ENCODE assay signal across 15 cellular contexts in genomic region chr11:113496026-113496651, GRCh38. TPM values are rescaled to one million over a fixed set of nuclear protein-coding genes. Genes with fewer than 3 reads are reported as not detected.
A peak's percentile ranks its signal among the peaks of the same experiment; 100 is the strongest.
DNase-seq lines count a peak whose midpoint lies in the region; ATAC-seq and TF ChIP-seq lines count a peak whose summit lies in the region.
"Had no signal": no experiment of that assay in that cellular context is flagged by ENCODE, and none has a peak within 500 bp of the region (broad histone marks: within the 10 kb centered on the region; RNA-seq: fewer than 3 reads in every experiment).

No MANE protein-coding gene starts in this region.

- H3K4me3 ChIP-seq in coronary artery = no peak overlapping the region
- H3K4me3 ChIP-seq: GM23248, HAP-1 had no signal

- no peak overlapping the region for H3K4me3 Mint-ChIP-seq in natural killer cell treated with Interleukin-12 subunit alpha and Interleukin-12 subunit beta and Interleukin-15 and Interleukin-18, amount 100 ng/mL, for 72 hours
- H3K4me3 Mint-ChIP-seq in natural killer cell = no peak overlapping the region
- no peak overlapping the region for H3K4me3 Mint-ChIP-seq in stimulated activated effector memory CD8-positive, alpha-beta T cell treated with anti-CD3 and anti-CD28 coated beads, Interleukin-12 subunit alpha, Interleukin-12 subunit beta, amount 100 ng/mL, for 72 hours
- H3K4me3 Mint-ChIP-seq: CD4-positive, CD25-positive, alpha-beta regulatory T cell; CD8-positive, alpha-beta memory T cell had no signal

- H3K27ac ChIP-seq in coronary artery = no peak overlapping the region
- H3K27ac ChIP-seq: GM23248 had no signal

- no peaks in the 10 kb centered on the region for H3K9me3 Mint-ChIP-seq in natural killer cell treated with Interleukin-12 subunit alpha and Interleukin-12 subunit beta and Interleukin-15 and Interleukin-18, amount 100 ng/mL, for 72 hours
- H3K9me3 Mint-ChIP-seq in natural killer cell = no peaks in the 10 kb centered on the region
- H3K9me3 Mint-ChIP-seq in stimulated activated effector memory CD8-positive, alpha-beta T cell treated with anti-CD3 and anti-CD28 coated beads, Interleukin-12 subunit alpha, Interleukin-12 subunit beta, amount 100 ng/mL, for 72 hours = no peaks in the 10 kb centered on the region
- H3K9me3 Mint-ChIP-seq: CD8-positive, alpha-beta memory T cell had no signal

- peak; percentile 49 to 54 for ATAC-seq in natural killer cell treated with Interleukin-12 subunit alpha and Interleukin-12 subunit beta and Interleukin-15 and Interleukin-18, amount 100 ng/mL, for 72 hours
- ATAC-seq in natural killer cell = no peak
- ATAC-seq in stimulated activated effector memory CD8-positive, alpha-beta T cell treated with anti-CD3 and anti-CD28 coated beads, Interleukin-12 subunit alpha, Interleukin-12 subunit beta, amount 100 ng/mL, for 72 hours = peak; percentile 49

- peaks cover 13 to 16% of the 10 kb centered on the region in 2 donors for H3K27me3 Mint-ChIP-seq in natural killer cell treated with Interleukin-12 subunit alpha and Interleukin-12 subunit beta and Interleukin-15 and Interleukin-18, amount 100 ng/mL, for 72 hours
- peaks cover 9 to 24% of the 10 kb centered on the region in 2 donors for H3K27me3 Mint-ChIP-seq in natural killer cell (ENCODE audit: low read depth in 2 of 2)

- DNase-seq in natural killer cell treated with Interleukin-12 subunit alpha and Interleukin-12 subunit beta and Interleukin-15 and Interleukin-18, amount 100 ng/mL, for 72 hours (ENCODE audit: low spot score) = no peak
- DNase-seq in natural killer cell = no peak
- DNase-seq in coronary artery (ENCODE audit: low spot score) = peak; percentile 61
- DNase-seq in stimulated activated effector memory CD8-positive, alpha-beta T cell treated with anti-CD3 and anti-CD28 coated beads, Interleukin-12 subunit alpha, Interleukin-12 subunit beta, amount 100 ng/mL, for 72 hours (ENCODE audit: low spot score in 2 of 2) = no peak
- DNase-seq in NCI-H1048 (lab: John Stamatoyannopoulos, UW) = no peak
- DNase-seq in HK-2 (ENCODE audit: unreplicated experiment) = no peak
- DNase-seq: ACHN; BE2C; C1 segment of cervical spinal cord; CD4-positive, CD25-positive, alpha-beta regulatory T cell; CD8-positive, alpha-beta memory T cell; COR-L47; DMS 273 treated with DMSO at 0.1 percent for 48 hours; GM23248 had no signal

- TF ChIP-seq CTCF in natural killer cell (IDR thresholded peaks at IDR 0.05) (no peak), coronary artery (IDR thresholded peaks at IDR 0.05) (no peak)

- intact Hi-C loops in natural killer cell (cut with micrococcal nuclease) = no loop called here

- H3K27ac Mint-ChIP-seq in natural killer cell treated with Interleukin-12 subunit alpha and Interleukin-12 subunit beta and Interleukin-15 and Interleukin-18, amount 100 ng/mL, for 72 hours = no peak overlapping the region
- H3K27ac Mint-ChIP-seq in natural killer cell = no peak overlapping the region
- no peak overlapping the region for H3K27ac Mint-ChIP-seq in stimulated activated effector memory CD8-positive, alpha-beta T cell treated with anti-CD3 and anti-CD28 coated beads, Interleukin-12 subunit alpha, Interleukin-12 subunit beta, amount 100 ng/mL, for 72 hours
- H3K27ac Mint-ChIP-seq: CD4-positive, CD25-positive, alpha-beta regulatory T cell; CD8-positive, alpha-beta memory T cell had no signal

- H3K36me3 Mint-ChIP-seq in natural killer cell treated with Interleukin-12 subunit alpha and Interleukin-12 subunit beta and Interleukin-15 and Interleukin-18, amount 100 ng/mL, for 72 hours = no peaks in the 10 kb centered on the region
- H3K36me3 Mint-ChIP-seq in natural killer cell = no peaks in the 10 kb centered on the region
- no peaks in the 10 kb centered on the region for H3K36me3 Mint-ChIP-seq in stimulated activated effector memory CD8-positive, alpha-beta T cell treated with anti-CD3 and anti-CD28 coated beads, Interleukin-12 subunit alpha, Interleukin-12 subunit beta, amount 100 ng/mL, for 72 hours
- H3K36me3 Mint-ChIP-seq: CD4-positive, CD25-positive, alpha-beta regulatory T cell; CD8-positive, alpha-beta memory T cell had no signal

- no peaks in the 10 kb centered on the region for H3K4me1 Mint-ChIP-seq in natural killer cell treated with Interleukin-12 subunit alpha and Interleukin-12 subunit beta and Interleukin-15 and Interleukin-18, amount 100 ng/mL, for 72 hours (ENCODE audit: low read depth in 2 of 2)
- no peaks in the 10 kb centered on the region for H3K4me1 Mint-ChIP-seq in natural killer cell
- no peaks in the 10 kb centered on the region for H3K4me1 Mint-ChIP-seq in stimulated activated effector memory CD8-positive, alpha-beta T cell treated with anti-CD3 and anti-CD28 coated beads, Interleukin-12 subunit alpha, Interleukin-12 subunit beta, amount 100 ng/mL, for 72 hours
- H3K4me1 Mint-ChIP-seq: CD4-positive, CD25-positive, alpha-beta regulatory T cell; CD8-positive, alpha-beta memory T cell had no signal

RNA-seq across cellular contexts. Expression of gene DRD2, which starts 20.9 kb away (rescaled TPM):
- total RNA-seq in natural killer cell treated with Interleukin-12 subunit alpha and Interleukin-12 subunit beta and Interleukin-15 and Interleukin-18, amount 100 ng/mL, for 72 hours = not detected
- not detected for total RNA-seq in natural killer cell
- total RNA-seq: CD4-positive, CD25-positive, alpha-beta regulatory T cell; CD8-positive, alpha-beta memory T cell; GM23248 had no signal

Comparison
In these comparisons a context has a peak if more than half of its experiments do, and no peak if none do; other contexts are left out.
1. ATAC-seq: peak in natural killer cell treated with Interleukin-12 subunit alpha and Interleukin-12 subunit beta and Interleukin-15 and Interleukin-18, amount 100 ng/mL, for 72 hours (2 of 2) and stimulated activated effector memory CD8-positive, alpha-beta T cell treated with anti-CD3 and anti-CD28 coated beads, Interleukin-12 subunit alpha, Interleukin-12 subunit beta, amount 100 ng/mL, for 72 hours (single experiment); none in natural killer cell (0 of 3).